10 cellular contexts compared by ENCODE assay signal in the genomic region with DNA sequence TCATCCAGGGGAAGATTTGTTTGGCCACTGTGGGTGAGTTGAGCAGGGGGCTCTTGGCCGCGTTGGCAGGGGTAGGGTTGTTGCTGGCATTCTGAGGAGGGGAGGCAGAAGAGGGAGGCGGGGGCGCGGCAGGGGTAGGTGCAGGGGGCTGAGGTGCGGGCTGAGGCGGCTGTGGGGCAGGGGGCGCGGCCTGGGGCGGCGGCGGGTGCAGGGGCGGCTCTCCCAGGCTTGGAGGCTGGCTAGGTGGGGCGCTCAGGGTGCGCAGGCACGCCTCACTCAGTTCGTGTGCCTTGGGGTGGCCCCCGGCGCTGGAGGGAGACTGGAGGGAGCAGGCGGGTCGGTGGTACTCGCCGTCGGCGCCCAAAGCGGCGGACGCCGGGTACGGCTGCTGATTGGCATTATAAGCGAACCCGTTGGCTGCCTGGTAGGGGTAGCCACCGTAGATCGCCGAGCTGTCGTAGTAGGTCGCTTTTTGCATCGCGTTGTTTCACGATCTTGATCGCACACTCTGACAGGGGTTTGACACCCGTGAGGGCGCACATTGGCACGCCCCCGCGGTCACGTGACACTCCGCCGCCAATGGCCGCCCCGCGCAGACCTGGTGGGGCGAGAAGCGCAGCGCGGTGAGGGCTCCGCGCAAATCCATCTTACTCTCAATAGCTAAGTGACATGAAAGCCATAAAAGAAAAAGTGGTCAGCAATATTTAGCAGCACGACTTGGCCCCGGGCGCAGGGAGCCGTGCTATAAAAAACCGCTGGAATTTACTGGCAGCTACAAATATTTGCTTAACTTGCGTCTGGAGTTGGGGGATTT. TPM values are rescaled to one million over a fixed set of nuclear protein-coding genes. Genes with fewer than 3 reads are reported as not detected.
DNase-seq lines count a peak whose midpoint lies in the region; ATAC-seq and TF ChIP-seq lines count a peak whose summit lies in the region.
"Had no signal": no experiment of that assay in that cellular context is flagged by ENCODE, and none has a peak within 500 bp of the region (broad histone marks: within the 10 kb centered on the region; RNA-seq: fewer than 3 reads in every experiment).

No MANE protein-coding gene starts in this region.

- H3K9me3 ChIP-seq in Caco-2 (no peaks in the 10 kb centered on the region), Peyer's patch (no peaks in the 10 kb centered on the region)

- H3K27me3 Mint-ChIP-seq in Caco-2 (ENCODE audit: insufficient read depth, unreplicated experiment) (no peaks in the 10 kb centered on the region), progenitor cell of endocrine pancreas (no peaks in the 10 kb centered on the region), immature natural killer cell (ENCODE audit: low read depth in 3 of 3) (peaks cover 0 to 2% (median 0%) of the 10 kb centered on the region in 3 donors)

- H3K4me1 Mint-ChIP-seq in Caco-2 (ENCODE audit: low read depth, unreplicated experiment) (peaks cover 16% of the 10 kb centered on the region), progenitor cell of endocrine pancreas (ENCODE audit: low read depth) (peaks cover 57% of the 10 kb centered on the region), immature natural killer cell (no peaks in the 10 kb centered on the region)

- peak overlapping the region; percentile 46 to 93 (median 74) for H3K27ac ChIP-seq in Peyer's patch

- H3K9me3 Mint-ChIP-seq in Caco-2 (ENCODE audit: unreplicated experiment) (no peaks in the 10 kb centered on the region), progenitor cell of endocrine pancreas (ENCODE audit: low read depth) (no peaks in the 10 kb centered on the region), immature natural killer cell (no peaks in the 10 kb centered on the region)

- no peak for TF ChIP-seq POLR2A in Peyer's patch (IDR thresholded peaks at IDR 0.05)

- H3K4me1 ChIP-seq in Caco-2 = peaks cover 30% of the 10 kb centered on the region
- peaks cover 0 to 47% (median 0%) of the 10 kb centered on the region in 4 donors for H3K4me1 ChIP-seq in Peyer's patch

- BruUV-seq in Caco-2 (replicated peaks; lab: Mats Ljungman, UMichigan) = no TSS peak

- DNase-seq in Caco-2 = peak; percentile 90 to 93
- peak in 2 of 3 donors; percentile 78 to 82 for DNase-seq in Peyer's patch
- peak; percentile 87 for DNase-seq in fibroblast of villous mesenchyme (ENCODE audit: low read depth)
- DNase-seq in progenitor cell of endocrine pancreas (ENCODE audit: low spot score, unreplicated experiment) = peak; percentile 76
- DNase-seq in stimulated activated CD4-positive, alpha-beta T cell treated with anti-CD3 and anti-CD28 coated beads, Interleukin-2, amount 100 ng/mL, for 48 hours = no peak
- DNase-seq in immature natural killer cell = no peak
- DNase-seq: GOT3, NCI-H187 had no signal

- TF ChIP-seq CTCF in Caco-2 (IDR thresholded peaks at IDR 0.05; ENCODE audit: insufficient read depth in 1 of 2, low read depth in 1 of 2, low read length in 1 of 2, severe bottlenecking in 1 of 2, unreplicated experiment in 1 of 2) (no peak), Peyer's patch (IDR thresholded peaks at IDR 0.05) (no peak), fibroblast of villous mesenchyme (IDR thresholded peaks at IDR 0.05; ENCODE audit: insufficient read depth, low read depth, low read length) (no peak), progenitor cell of endocrine pancreas (IDR thresholded peaks at IDR 0.05; ENCODE audit: unreplicated experiment) (no peak)

- CTCF ChIA-PET in Caco-2 (lab: Charles Lee) = interaction anchor here (0.8 to 1.5 kb wide), 7 partner anchors 12 to 161 kb away, joined by 3 to 9 read pairs (median 4); partner anchors contain the start of gene HOXA4

- intact Hi-C loops in Caco-2 (cut with micrococcal nuclease; ENCODE audit: unreplicated experiment) = loop anchor here (1.0 kb wide), 2 partner anchors 12 to 14 kb away; no protein-coding TSS in a partner anchor

- peak overlapping the region; percentile 85 for H3K4me3 Mint-ChIP-seq in Caco-2 (ENCODE audit: unreplicated experiment)
- peak overlapping the region; percentile 97 for H3K4me3 Mint-ChIP-seq in progenitor cell of endocrine pancreas (ENCODE audit: low read depth)
- no peak overlapping the region for H3K4me3 Mint-ChIP-seq in immature natural killer cell

- H3K27ac Mint-ChIP-seq in Caco-2 (ENCODE audit: unreplicated experiment) (peak overlapping the region; percentile 87), progenitor cell of endocrine pancreas (peak overlapping the region; percentile 99), immature natural killer cell (no peak overlapping the region)

- ATAC-seq in HG02970 (IDR thresholded peaks at IDR 0.05; ENCODE audit: low FRiP score, unreplicated experiment) (no peak), GM18867 (IDR thresholded peaks at IDR 0.05; ENCODE audit: unreplicated experiment) (no peak)

- H3K4me3 ChIP-seq in Caco-2 (ENCODE audit: low read depth, low read length) (peak overlapping the region; percentile 41), Peyer's patch (peak overlapping the region in 2 of 4 donors; percentile 24 to 35), fibroblast of villous mesenchyme (ENCODE audit: low read depth, low read length) (no peak overlapping the region)

- H3K36me3 Mint-ChIP-seq in Caco-2 (ENCODE audit: insufficient read depth, unreplicated experiment) (peaks cover 31% of the 10 kb centered on the region), progenitor cell of endocrine pancreas (ENCODE audit: insufficient read depth) (peaks cover 20% of the 10 kb centered on the region), immature natural killer cell (peaks cover 0 to 3% (median 0%) of the 10 kb centered on the region in 3 donors)

- H3K36me3 ChIP-seq in Caco-2 (ENCODE audit: control insufficient read depth, insufficient read depth, low read length) (no peaks in the 10 kb centered on the region; the same call in 1 of the 2 replicates), Peyer's patch (no peaks in the 10 kb centered on the region)

- H3K27me3 ChIP-seq in Caco-2 (replicated peaks; ENCODE audit: control insufficient read depth, insufficient read depth, low read length) (no peaks in the 10 kb centered on the region), Peyer's patch (no peaks in the 10 kb centered on the region)

- POLR2A ChIA-PET in Caco-2 (lab: Charles Lee) = interaction anchor here (0.5 to 1.4 kb wide), 6 partner anchors 10 to 246 kb away, joined by 3 to 8 read pairs (median 6); partner anchors contain the start of genes HOXA4 and SKAP2

RNA-seq across cellular contexts. Expression of gene HOXA2, which starts 7.9 kb away (rescaled TPM):
- total RNA-seq in Caco-2 (2022) (1.5 and 1.8 TPM in 2 replicates), Peyer's patch (10 to 100 TPM in 1 of 4 donors, 1 to 10 TPM in 3; 4.7 to 24.8 (median 8.9) TPM), fibroblast of villous mesenchyme (0.64 and 0.86 TPM in 2 replicates), progenitor cell of endocrine pancreas (17.9 and 18.6 TPM in 2 replicates)
- not detected for polyA plus RNA-seq in immature natural killer cell

RNA-seq across cellular contexts. Expression of gene HOXA1, which starts 14.6 kb away (rescaled TPM):
- 18.5 and 18.8 TPM in 2 replicates for total RNA-seq in Caco-2 (2022)
- 1 to 10 TPM; 1.7 to 5.3 (median 1.9) TPM for total RNA-seq in Peyer's patch
- total RNA-seq in fibroblast of villous mesenchyme = 0.32 and 0.43 TPM in 2 replicates
- total RNA-seq in progenitor cell of endocrine pancreas = 27.4 and 31.2 TPM in 2 replicates
- under 1 TPM in 1 of 3 donors, not detected in 2; 0.62 TPM for polyA plus RNA-seq in immature natural killer cell

RNA-seq across cellular contexts. Expression of gene HOXA4, which starts 20.2 kb away (rescaled TPM):
- 4.8 and 5.5 TPM in 2 replicates for total RNA-seq in Caco-2 (2022)
- total RNA-seq in Peyer's patch = 10 to 100 TPM in 1 of 4 donors, 1 to 10 TPM in 3; 2.6 to 11.5 (median 5.9) TPM
- 0.97 and 1.3 TPM in 2 replicates for total RNA-seq in fibroblast of villous mesenchyme
- 13.7 TPM in 2 replicates for total RNA-seq in progenitor cell of endocrine pancreas
- polyA plus RNA-seq in immature natural killer cell = 1 to 10 TPM in 1 of 3 donors, under 1 TPM in 1, not detected in 1; 0.51 to 1.2 TPM

RNA-seq across cellular contexts. Expression of gene HOXA5, which starts 33.1 kb away (rescaled TPM):
- 4.3 and 4.9 TPM in 2 replicates for total RNA-seq in Caco-2 (2022)
- total RNA-seq in Peyer's patch = 10 to 100 TPM in 3 of 4 donors, 1 to 10 TPM in 1; 8.3 to 24.3 (median 20.1) TPM
- total RNA-seq in fibroblast of villous mesenchyme = 7.4 and 10.8 TPM in 2 replicates
- total RNA-seq in progenitor cell of endocrine pancreas = 12.6 and 18.1 TPM in 2 replicates
- 1 to 10 TPM in 1 of 3 donors, under 1 TPM in 2; 0.42 to 1.1 (median 0.73) TPM for polyA plus RNA-seq in immature natural killer cell

RNA-seq across cellular contexts. Expression of gene HOXA6, which starts 37.2 kb away (rescaled TPM):
- total RNA-seq in Caco-2 (2022) (5.6 and 8.1 TPM in 2 replicates), Peyer's patch (10 to 100 TPM; 18.7 to 45.0 (median 30.7) TPM), fibroblast of villous mesenchyme (10.6 and 11.2 TPM in 2 replicates), progenitor cell of endocrine pancreas (0.38 TPM in 1 of 2 replicates, not detected in the other)
- polyA plus RNA-seq in immature natural killer cell = 1 to 10 TPM in 1 of 3 donors, under 1 TPM in 1, not detected in 1; 0.52 to 3.8 TPM

Comparison
In these comparisons a context has a peak if more than half of its experiments do, and no peak if none do; other contexts are left out.
1. DNase-seq: peak in Caco-2 (2 of 2), Peyer's patch (2 of 3), fibroblast of villous mesenchyme (single experiment) and progenitor cell of endocrine pancreas (single experiment); none in stimulated activated CD4-positive, alpha-beta T cell treated with anti-CD3 and anti-CD28 coated beads, Interleukin-2, amount 100 ng/mL, for 48 hours (0 of 2) and immature natural killer cell (0 of 3).
2. H3K27ac Mint-ChIP-seq: peak in Caco-2 (single experiment) and progenitor cell of endocrine pancreas (single experiment); none in immature natural killer cell (0 of 6).
3. H3K4me3 Mint-ChIP-seq: peak in Caco-2 (single experiment) and progenitor cell of endocrine pancreas (single experiment); none in immature natural killer cell (0 of 5).